12 cellular contexts compared by ENCODE assay signal in the genomic region with DNA sequence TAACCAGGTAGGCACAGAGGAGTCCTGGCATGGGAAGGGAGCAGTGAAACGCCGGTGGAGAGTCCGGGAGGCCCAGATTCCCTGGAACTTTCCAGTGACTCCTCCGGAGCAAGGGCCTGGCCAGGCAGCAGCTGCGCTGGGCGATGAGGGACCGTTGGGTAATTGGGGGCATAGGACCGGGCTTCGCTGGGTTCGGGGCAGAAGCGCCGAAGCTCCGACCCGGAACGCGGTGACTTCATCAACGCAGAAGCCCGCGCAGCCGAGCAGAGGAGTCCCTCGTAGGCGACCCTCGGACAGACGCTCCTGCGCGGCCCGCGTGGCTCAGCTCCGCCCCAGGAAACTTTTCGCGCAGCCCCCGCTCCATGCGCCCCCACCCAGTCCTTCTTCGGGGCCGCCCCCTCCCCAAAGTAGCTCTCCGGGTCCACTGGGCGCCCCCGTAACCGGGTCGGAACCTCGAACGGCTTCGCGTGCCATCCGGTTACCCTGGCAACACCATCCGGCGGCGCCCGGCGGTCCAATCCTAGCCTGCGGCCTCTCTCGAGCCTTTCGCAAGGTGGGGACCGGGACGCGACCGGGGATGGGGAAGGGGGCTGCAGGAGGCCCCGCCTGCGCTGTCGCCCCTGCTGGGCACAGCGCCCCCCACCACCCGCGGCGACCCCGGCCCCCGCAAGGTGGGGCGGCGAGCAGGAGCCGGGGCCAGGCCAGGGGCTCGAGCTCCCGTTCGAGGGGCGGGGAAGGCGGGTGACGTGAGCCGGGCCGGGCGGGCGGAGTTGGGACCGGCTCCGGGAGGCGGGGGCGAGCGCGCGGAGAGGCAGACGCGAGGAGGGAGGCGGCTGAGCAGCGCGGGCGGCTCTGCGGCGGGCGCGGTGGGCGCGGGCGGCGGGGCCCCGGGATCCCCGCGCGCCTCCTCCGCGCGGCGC. TPM values are rescaled to one million over a fixed set of nuclear protein-coding genes. Genes with fewer than 3 reads are reported as not detected.
A peak's percentile ranks its signal among the peaks of the same experiment; 100 is the strongest.
DNase-seq lines count a peak whose midpoint lies in the region; ATAC-seq and TF ChIP-seq lines count a peak whose summit lies in the region.
"Had no signal": no experiment of that assay in that cellular context is flagged by ENCODE, and none has a peak within 500 bp of the region (broad histone marks: within the 10 kb centered on the region; RNA-seq: fewer than 3 reads in every experiment).

A gene with protein sequence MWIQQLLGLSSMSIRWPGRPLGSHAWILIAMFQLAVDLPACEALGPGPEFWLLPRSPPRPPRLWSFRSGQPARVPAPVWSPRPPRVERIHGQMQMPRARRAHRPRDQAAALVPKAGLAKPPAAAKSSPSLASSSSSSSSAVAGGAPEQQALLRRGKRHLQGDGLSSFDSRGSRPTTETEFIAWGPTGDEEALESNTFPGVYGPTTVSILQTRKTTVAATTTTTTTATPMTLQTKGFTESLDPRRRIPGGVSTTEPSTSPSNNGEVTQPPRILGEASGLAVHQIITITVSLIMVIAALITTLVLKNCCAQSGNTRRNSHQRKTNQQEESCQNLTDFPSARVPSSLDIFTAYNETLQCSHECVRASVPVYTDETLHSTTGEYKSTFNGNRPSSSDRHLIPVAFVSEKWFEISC (plus strand): TSS at position 814 of the 920 bp plus-strand sequence. CDS start 817 bp downstream, outside the sequence.

- no peaks in the 10 kb centered on the region for H3K9me3 Mint-ChIP-seq in nephron
- H3K9me3 Mint-ChIP-seq: CD8-positive, alpha-beta T cell had no signal

- peak within 1 kb of the TSS; percentile 47 to 61 (median 58) for H3K4me3 Mint-ChIP-seq in nephron
- H3K4me3 Mint-ChIP-seq: CD8-positive, alpha-beta T cell had no signal

- DNase-seq in heart left ventricle (no peak), left ventricle myocardium superior (no peak), cerebellum (ENCODE audit: low spot score) (no peak), NCI-H128 (lab: John Stamatoyannopoulos, UW; ENCODE audit: unreplicated experiment) (no peak)
- DNase-seq: CD8-positive, alpha-beta T cell; kidney; NCI-H1417 had no signal

- TF ChIP-seq POLR2A in heart left ventricle (IDR thresholded peaks at IDR 0.05), result no peak

- H3K27me3 ChIP-seq in heart left ventricle (peaks cover 24 to 94% (median 50%) of the 10 kb centered on the region in 9 donors), thymus (ENCODE audit: control insufficient read depth, insufficient read depth) (peaks cover 61% of the 10 kb centered on the region)
- H3K27me3 ChIP-seq: SJSA1 had no signal

- H3K27me3 Mint-ChIP-seq in nephron (ENCODE audit: low read depth), result peaks cover 49% of the 10 kb centered on the region

- H3K4me1 Mint-ChIP-seq in nephron, result peaks cover 31% of the 10 kb centered on the region

- no peaks in the 10 kb centered on the region for H3K9me3 ChIP-seq in heart left ventricle
- H3K9me3 ChIP-seq in thymus (ENCODE audit: control insufficient read depth), result no peaks in the 10 kb centered on the region
- H3K9me3 ChIP-seq: SJSA1 had no signal

- 1 to 5% (median 2%) methylated on average over 28 to 108 of the region's 108 CpGs for WGBS in heart left ventricle, 4 donors
- WGBS in thymus, result 3% methylated on average over 107 of the region's 108 CpGs

- peaks cover 0 to 31% (median 5%) of the 10 kb centered on the region in 12 donors for H3K4me1 ChIP-seq in heart left ventricle
- H3K4me1 ChIP-seq in thymus (ENCODE audit: control insufficient read depth, insufficient read depth, low read length), result peaks cover 4% of the 10 kb centered on the region
- H3K4me1 ChIP-seq: SJSA1 had no signal

- H3K27ac Mint-ChIP-seq in nephron, result no peak within 1 kb of the TSS
- H3K27ac Mint-ChIP-seq: CD8-positive, alpha-beta T cell had no signal

- intact Hi-C loops in heart left ventricle (cut with DNase I), result loop anchor here in 5 of 10 donors (5.0 to 10.0 kb wide), 9 partner anchors 159 to 1321 kb away; no protein-coding TSS in a partner anchor
- intact Hi-C loops in left ventricle myocardium superior (cut with micrococcal nuclease), result no loop called here

- ATAC-seq in heart left ventricle (no peak), left ventricle myocardium superior (no peak), GM21619 (IDR thresholded peaks at IDR 0.05; ENCODE audit: unreplicated experiment) (no peak), GM18858 (IDR thresholded peaks at IDR 0.05; ENCODE audit: unreplicated experiment) (no peak)
- ATAC-seq: CD8-positive, alpha-beta T cell had no signal

- H3K36me3 ChIP-seq in heart left ventricle (no peaks in the 10 kb centered on the region), thymus (ENCODE audit: control insufficient read depth, insufficient read depth) (no peaks in the 10 kb centered on the region)
- H3K36me3 ChIP-seq: SJSA1 had no signal

- no peak for TF ChIP-seq CTCF in heart left ventricle (IDR thresholded peaks at IDR 0.05)
- TF ChIP-seq CTCF in nephron (IDR thresholded peaks at IDR 0.05; ENCODE audit: unreplicated experiment in 3 of 3), result no peak

- no peaks in the 10 kb centered on the region for H3K36me3 Mint-ChIP-seq in nephron (ENCODE audit: low read depth)
- H3K36me3 Mint-ChIP-seq: CD8-positive, alpha-beta T cell had no signal

- peak within 1 kb of the TSS in 10 of 12 donors; percentile 12 to 51 (median 32) for H3K4me3 ChIP-seq in heart left ventricle
- peak within 1 kb of the TSS; percentile 21 for H3K4me3 ChIP-seq in thymus (ENCODE audit: low read length)
- H3K4me3 ChIP-seq: SJSA1 had no signal

- H3K27ac ChIP-seq in heart left ventricle, result no peak within 1 kb of the TSS
- H3K27ac ChIP-seq in thymus (ENCODE audit: low read depth), result no peak within 1 kb of the TSS
- H3K27ac ChIP-seq: SJSA1 had no signal

RNA-seq across cellular contexts. Expression of the gene that starts here (rescaled TPM):
- under 1 TPM in 8 of 9 donors, not detected in 1; 0.04 to 0.67 (median 0.08) TPM for total RNA-seq in heart left ventricle
- under 1 TPM in 1 of 2 donors, not detected in 1; 0.01 TPM for polyA plus RNA-seq in heart left ventricle
- 0.05 TPM for total RNA-seq in left ventricle myocardium superior
- total RNA-seq in cerebellum, result 12.3 TPM
- 0.16 TPM for polyA plus RNA-seq in thymus
- total RNA-seq: SJSA1 had no signal
